ENCODE assay signal across 23 cellular contexts in genomic region chr7:157483971-157484410, GRCh38.
A peak's percentile ranks its signal among the peaks of the same experiment; 100 is the strongest.
DNase-seq lines count a peak whose midpoint lies in the region; ATAC-seq, FAIRE-seq and TF ChIP-seq lines count a peak whose summit lies in the region.
"Had no signal": no experiment of that assay in that cellular context is flagged by ENCODE, and none has a peak within 500 bp of the region (broad histone marks: within the 10 kb centered on the region; RNA-seq: fewer than 3 reads in every experiment).

No MANE protein-coding gene starts in this region.

- DNase-seq in A549 (ENCODE audit: low read depth in 1 of 2, low spot score in 1 of 2) (no peak), endodermal cell (peak; percentile 44), sigmoid colon (peak; percentile 50), MV-4-11 (lab: John Stamatoyannopoulos, UW) (no peak)
- DNase-seq: ACHN; BE2C; CD4-positive, CD25-positive, alpha-beta regulatory T cell; HCEC 1CT; NCI-H1092 treated with DMSO at 0.1 percent for 48 hours; NCI-H1436 treated with DMSO at 0.1 percent for 48 hours; NCI-H2107; NCI-H524 treated with DMSO at 0.1 percent for 48 hours; NCI-H774; PC-9 had no signal

- H3K27ac Mint-ChIP-seq in endodermal cell: no peak overlapping the region

- H3K9ac ChIP-seq in BLaER1: no peak overlapping the region
- H3K9ac ChIP-seq in endodermal cell (ENCODE audit: extremely low read depth, low read length, poor library complexity, severe bottlenecking): no peak overlapping the region

- H3K4me1 Mint-ChIP-seq in endodermal cell: no peaks in the 10 kb centered on the region

- no peak for TF ChIP-seq RAD21 in A549 (conservative IDR thresholded peaks at IDR 0.05 in 1 of 2, IDR thresholded peaks at IDR 0.05 in 1 of 2)

- H3K9me3 Mint-ChIP-seq in endodermal cell: no peaks in the 10 kb centered on the region

- POLR2A ChIA-PET in A549 (lab: Yijun Ruan, JAX): no interaction called here

- H3K4me2 ChIP-seq in A549 (no peak overlapping the region), BLaER1 (peak overlapping the region; percentile 67)
- H3K4me2 ChIP-seq: PC-9 had no signal

- H3K27me3 Mint-ChIP-seq in endodermal cell (ENCODE audit: insufficient read depth): no peaks in the 10 kb centered on the region
- H3K27me3 Mint-ChIP-seq: CD4-positive, CD25-positive, alpha-beta regulatory T cell had no signal

- TF ChIP-seq POLR2A in A549 (IDR thresholded peaks at IDR 0.05; ENCODE audit: low read length): no peak
- TF ChIP-seq POLR2A in sigmoid colon (IDR thresholded peaks at IDR 0.05): no peak

- TF ChIP-seq EP300 in A549 (IDR thresholded peaks at IDR 0.05): no peak
- no peak for TF ChIP-seq EP300 in sigmoid colon (IDR thresholded peaks at IDR 0.05)

- H3K27ac ChIP-seq in A549 (no peak overlapping the region), BLaER1 (no peak overlapping the region), endodermal cell (ENCODE audit: low read depth, low read length) (no peak overlapping the region), sigmoid colon (no peak overlapping the region)
- H3K27ac ChIP-seq: PC-9, SJSA1 had no signal

- H3K36me3 Mint-ChIP-seq in endodermal cell (ENCODE audit: low read depth): no peaks in the 10 kb centered on the region
- H3K36me3 Mint-ChIP-seq: CD4-positive, CD25-positive, alpha-beta regulatory T cell had no signal

- CTCF ChIA-PET in A549 (lab: Yijun Ruan, JAX): interaction anchor here (1.2 kb wide), 1 partner anchor 9 kb away, joined by 3 read pairs; no protein-coding TSS in a partner anchor

- H3K9me3 ChIP-seq in A549 (no peaks in the 10 kb centered on the region), BLaER1 (no peaks in the 10 kb centered on the region), endodermal cell (ENCODE audit: control insufficient read depth, low read length) (peaks cover 50% of the 10 kb centered on the region), sigmoid colon (no peaks in the 10 kb centered on the region)
- H3K9me3 ChIP-seq: BE2C, SJSA1 had no signal

- H3K4me1 ChIP-seq in A549: peaks cover 10% of the 10 kb centered on the region; the same call in 1 of the 3 replicates
- H3K4me1 ChIP-seq in BLaER1: peaks cover 26% of the 10 kb centered on the region
- no peaks in the 10 kb centered on the region for H3K4me1 ChIP-seq in endodermal cell (ENCODE audit: control insufficient read depth, insufficient read depth, low read length)
- H3K4me1 ChIP-seq in sigmoid colon: no peaks in the 10 kb centered on the region
- H3K4me1 ChIP-seq: BE2C had no signal

- intact Hi-C loops in sigmoid colon (cut with DNase I): no loop called here

- TF ChIP-seq CTCF in A549 (IDR thresholded peaks at IDR 0.05): no peak
- no peak for TF ChIP-seq CTCF in endodermal cell (conservative IDR thresholded peaks at IDR 0.05)
- TF ChIP-seq CTCF in sigmoid colon (IDR thresholded peaks at IDR 0.05): no peak

- peaks cover 17% of the 10 kb centered on the region; the same call in 1 of the 2 replicates for H4K20me1 ChIP-seq in BLaER1

- FAIRE-seq in A549 (lab: Jason Lieb, UNC): no peak
- FAIRE-seq: D721Med, GM19239, H1 had no signal

- WGBS in A549 (ENCODE audit: missing lambda C conversion rate): 90% methylated on average over 8 of the region's 11 CpGs
- 75% methylated on average over 11 of the region's 11 CpGs; no CpG with 5 or more reads in 1 of the 2 experiments for WGBS in endodermal cell (ENCODE audit: insufficient coverage in 1 of 2, insufficient read length in 1 of 2), 2 experiments
- 66 to 85% methylated on average over 11 of the region's 11 CpGs for WGBS in sigmoid colon, 2 donors

- ATAC-seq in A549: peak; percentile 11 to 14; a peak in 2 of 6 replicates
- ATAC-seq in HG03025 (IDR thresholded peaks at IDR 0.05; ENCODE audit: low FRiP score, unreplicated experiment): no peak
- no peak for ATAC-seq in HG03457 (IDR thresholded peaks at IDR 0.05; ENCODE audit: unreplicated experiment)
- ATAC-seq in HG02588 (IDR thresholded peaks at IDR 0.05; ENCODE audit: unreplicated experiment): no peak
- ATAC-seq: Right ventricle myocardium inferior had no signal

- H3K27me3 ChIP-seq in BLaER1: peaks cover 11% of the 10 kb centered on the region; the same call in 1 of the 2 replicates
- H3K27me3 ChIP-seq in endodermal cell (ENCODE audit: control insufficient read depth, insufficient read depth, low read length, poor library complexity, severe bottlenecking): no peaks in the 10 kb centered on the region
- H3K27me3 ChIP-seq in sigmoid colon: peaks cover 0 to 12% (median 0%) of the 10 kb centered on the region in 3 donors
- H3K27me3 ChIP-seq: SJSA1 had no signal

- H3K4me3 Mint-ChIP-seq in endodermal cell: no peak overlapping the region
- H3K4me3 Mint-ChIP-seq: CD4-positive, CD25-positive, alpha-beta regulatory T cell had no signal

- H3K4me3 ChIP-seq in A549 (no peak overlapping the region), BLaER1 (no peak overlapping the region), endodermal cell (ENCODE audit: low read length) (no peak overlapping the region), sigmoid colon (no peak overlapping the region)
- H3K4me3 ChIP-seq: PC-9, SJSA1 had no signal

- no peaks in the 10 kb centered on the region for H3K36me3 ChIP-seq in BLaER1
- no peaks in the 10 kb centered on the region for H3K36me3 ChIP-seq in endodermal cell (ENCODE audit: control insufficient read depth, insufficient read depth, low read length)
- H3K36me3 ChIP-seq in sigmoid colon: no peaks in the 10 kb centered on the region
- H3K36me3 ChIP-seq: BE2C, SJSA1 had no signal

TF ChIP-seq in A549, 52 proteins besides CTCF, POLR2A, EP300 and RAD21:
- TF ChIP-seq HDAC2 (IDR thresholded peaks at IDR 0.05): no peak

Comparison
In these comparisons a context has a peak if more than half of its experiments do, and no peak if none do; other contexts are left out.
1. ATAC-seq: peak in A549 (2 of 2); none in HG03025 (single experiment), HG03457 (single experiment) and HG02588 (single experiment).
2. DNase-seq: peak in endodermal cell (single experiment) and sigmoid colon (single experiment); none in A549 (0 of 2) and MV-4-11 (single experiment).